In genomic region chr3:9552252-9552999, GRCh38 we compare ENCODE assay signal across 9 cellular contexts. TPM values are rescaled to one million over a fixed set of nuclear protein-coding genes. Genes with fewer than 3 reads are reported as not detected.
DNase-seq lines count a peak whose midpoint lies in the region; ATAC-seq, FAIRE-seq and TF ChIP-seq lines count a peak whose summit lies in the region.
"Had no signal": no experiment of that assay in that cellular context is flagged by ENCODE, and none has a peak within 500 bp of the region (broad histone marks: within the 10 kb centered on the region; RNA-seq: fewer than 3 reads in every experiment).

No MANE protein-coding gene starts in this region.

- DNase-seq in 8988T (peak; percentile 60), HTR-8/SVneo (ENCODE audit: insufficient read length, low spot score) (peak; percentile 27), glutamatergic neuron (peak; percentile 64), sciatic nerve (ENCODE audit: low spot score) (peak; percentile 66), NCI-H1436 treated with DMSO at 0.1 percent for 48 hours (lab: John Stamatoyannopoulos, UW) (no peak), dedifferentiated amniotic fluid mesenchymal stem cell (ENCODE audit: extremely low spot score) (no peak)
- peak; percentile 35 for DNase-seq in activated T-cell treated with anti-CD3 and anti-CD28 coated beads, Interleukin-2, amount 50 U/mL, for 1 hour

- H3K27ac Mint-ChIP-seq in glutamatergic neuron (ENCODE audit: unreplicated experiment) = no peak overlapping the region
- H3K27ac Mint-ChIP-seq: stimulated activated naive CD8-positive, alpha-beta T cell treated with anti-CD3 and anti-CD28 coated beads, Interleukin-15, Interleukin-2, amounts not matched to agents 100 ng/mL and 50 ng/mL, for 24 hours had no signal

- peaks cover 8% of the 10 kb centered on the region for H3K27me3 Mint-ChIP-seq in glutamatergic neuron (ENCODE audit: unreplicated experiment)

- peaks cover 4% of the 10 kb centered on the region for H3K36me3 Mint-ChIP-seq in glutamatergic neuron (ENCODE audit: unreplicated experiment)

- no peak for FAIRE-seq in HTR-8/SVneo (lab: Jason Lieb, UNC)

- TF ChIP-seq CTCF in glutamatergic neuron (IDR thresholded peaks at IDR 0.05; ENCODE audit: partially characterized antibody, unreplicated experiment) = no peak

- peak overlapping the region; percentile 89 for H3K4me3 Mint-ChIP-seq in glutamatergic neuron (ENCODE audit: unreplicated experiment)
- H3K4me3 Mint-ChIP-seq: stimulated activated naive CD8-positive, alpha-beta T cell treated with anti-CD3 and anti-CD28 coated beads, Interleukin-15, Interleukin-2, amounts not matched to agents 100 ng/mL and 50 ng/mL, for 24 hours had no signal

- no peak for ATAC-seq in sciatic nerve
- ATAC-seq in GM18909 (IDR thresholded peaks at IDR 0.05; ENCODE audit: poor library complexity, unreplicated experiment) = no peak

- peaks cover 2% of the 10 kb centered on the region for H3K4me1 Mint-ChIP-seq in glutamatergic neuron (ENCODE audit: low read depth, unreplicated experiment)

- no peaks in the 10 kb centered on the region for H3K9me3 Mint-ChIP-seq in glutamatergic neuron (ENCODE audit: unreplicated experiment)
- H3K9me3 Mint-ChIP-seq: stimulated activated naive CD8-positive, alpha-beta T cell treated with anti-CD3 and anti-CD28 coated beads, Interleukin-15, Interleukin-2, amounts not matched to agents 100 ng/mL and 50 ng/mL, for 24 hours had no signal

- intact Hi-C loops in sciatic nerve (cut with DNase I) = no loop called here

RNA-seq across cellular contexts. Expression of gene LHFPL4, which starts 1.2 kb away (rescaled TPM):
- total RNA-seq in glutamatergic neuron (ENCODE audit: unreplicated experiment) = 23.4 TPM
- total RNA-seq in sciatic nerve = not detected

Comparison
In these comparisons a context has a peak if more than half of its experiments do, and no peak if none do; other contexts are left out.
1. DNase-seq: peak in 8988T (single experiment), HTR-8/SVneo (single experiment), activated T-cell treated with anti-CD3 and anti-CD28 coated beads, Interleukin-2, amount 50 U/mL, for 1 hour (single experiment), glutamatergic neuron (single experiment) and sciatic nerve (single experiment); none in NCI-H1436 treated with DMSO at 0.1 percent for 48 hours (single experiment) and dedifferentiated amniotic fluid mesenchymal stem cell (single experiment).
2. RNA of gene LHFPL4, which starts 1.2 kb away (total RNA-seq): 23.4 TPM in glutamatergic neuron (single experiment); not detected in sciatic nerve (single experiment); every median in the first group is over 10 times any median in the second.